Comparison of ENCODE assay signal across 9 cellular contexts in genomic region chr1:209202826-209203439, GRCh38.
DNase-seq lines count a peak whose midpoint lies in the region; ATAC-seq and TF ChIP-seq lines count a peak whose summit lies in the region.
"Had no signal": no experiment of that assay in that cellular context is flagged by ENCODE, and none has a peak within 500 bp of the region (broad histone marks: within the 10 kb centered on the region; RNA-seq: fewer than 3 reads in every experiment).

No MANE protein-coding gene starts in this region.

- peaks cover 18% of the 10 kb centered on the region for H3K4me1 Mint-ChIP-seq in nephron
- peaks cover 3% of the 10 kb centered on the region for H3K4me1 Mint-ChIP-seq in activated naive CD8-positive, alpha-beta T cell treated with anti-CD3 and anti-CD28 coated beads, Interleukin-2, amount 50 U/mL, for 24 hours

- H3K27me3 Mint-ChIP-seq in nephron (ENCODE audit: low read depth), result peaks cover 42% of the 10 kb centered on the region
- peaks cover 21% of the 10 kb centered on the region for H3K27me3 Mint-ChIP-seq in activated naive CD8-positive, alpha-beta T cell treated with anti-CD3 and anti-CD28 coated beads, Interleukin-2, amount 50 U/mL, for 24 hours

- H3K9me3 ChIP-seq in NT2/D1 (ENCODE audit: insufficient read depth, low read length), result 0 out of 2 replicates have a peak, but pooled peaks cover 2% of the 10 kb centered on the region
- H3K9me3 ChIP-seq: neutrophil had no signal

- H3K27me3 ChIP-seq in NT2/D1 (ENCODE audit: insufficient read depth, insufficient read length), result peaks cover 7% of the 10 kb centered on the region

- no peak overlapping the region for H3K4me3 Mint-ChIP-seq in nephron
- no peak overlapping the region for H3K4me3 Mint-ChIP-seq in activated naive CD8-positive, alpha-beta T cell treated with anti-CD3 and anti-CD28 coated beads, Interleukin-2, amount 50 U/mL, for 24 hours

- H3K9ac ChIP-seq in NT2/D1 (ENCODE audit: insufficient read length, low read depth), result no peak overlapping the region

- peaks cover 3% of the 10 kb centered on the region for H3K4me1 ChIP-seq in NT2/D1 (ENCODE audit: insufficient read depth, insufficient read length)

- DNase-seq in DMS153 (lab: John Stamatoyannopoulos, UW) (peak; percentile 47), HFF-Myc (ENCODE audit: extremely low read depth, low read depth) (no peak), NT2/D1 (ENCODE audit: low read depth, low spot score) (peak; percentile 66), dedifferentiated amniotic fluid mesenchymal stem cell (ENCODE audit: extremely low spot score) (peak; percentile 32)
- no peak for DNase-seq in activated naive CD8-positive, alpha-beta T cell treated with anti-CD3 and anti-CD28 coated beads, Interleukin-2, amount 50 U/mL, for 24 hours

- ATAC-seq in GM19463 (IDR thresholded peaks at IDR 0.05; ENCODE audit: unreplicated experiment) (no peak), esophagus mucosa (no peak)
- no peak for ATAC-seq in activated naive CD8-positive, alpha-beta T cell treated with anti-CD3 and anti-CD28 coated beads, Interleukin-2, amount 50 U/mL, for 24 hours

- H3K27ac Mint-ChIP-seq in nephron, result no peak overlapping the region
- no peak overlapping the region for H3K27ac Mint-ChIP-seq in activated naive CD8-positive, alpha-beta T cell treated with anti-CD3 and anti-CD28 coated beads, Interleukin-2, amount 50 U/mL, for 24 hours

- peaks cover 6% of the 10 kb centered on the region for H3K9me3 Mint-ChIP-seq in nephron
- H3K9me3 Mint-ChIP-seq in activated naive CD8-positive, alpha-beta T cell treated with anti-CD3 and anti-CD28 coated beads, Interleukin-2, amount 50 U/mL, for 24 hours, result no peaks in the 10 kb centered on the region

- H3K36me3 ChIP-seq in NT2/D1 (ENCODE audit: insufficient read depth, insufficient read length, low read length), result no peaks in the 10 kb centered on the region
- H3K36me3 ChIP-seq: neutrophil had no signal

- no peaks in the 10 kb centered on the region for H3K36me3 Mint-ChIP-seq in nephron (ENCODE audit: low read depth)
- H3K36me3 Mint-ChIP-seq in activated naive CD8-positive, alpha-beta T cell treated with anti-CD3 and anti-CD28 coated beads, Interleukin-2, amount 50 U/mL, for 24 hours (ENCODE audit: low read depth), result no peaks in the 10 kb centered on the region

- H3K4me3 ChIP-seq in HFF-Myc (replicated peaks; ENCODE audit: low read depth, low read length) (no peak overlapping the region), NT2/D1 (ENCODE audit: insufficient read length, low read depth) (no peak overlapping the region)

- peak; percentile 70 for TF ChIP-seq CTCF in HFF-Myc (IDR thresholded peaks at IDR 0.05; ENCODE audit: low read depth, low read length, missing control alignments)
- TF ChIP-seq CTCF in nephron (IDR thresholded peaks at IDR 0.05; ENCODE audit: unreplicated experiment in 3 of 3), result peak; percentile 71 to 76 (median 75)

Comparison
In these comparisons a context has a peak if more than half of its experiments do, and no peak if none do; other contexts are left out.
1. DNase-seq: peak in DMS153 (single experiment), NT2/D1 (single experiment) and dedifferentiated amniotic fluid mesenchymal stem cell (single experiment); none in HFF-Myc (single experiment) and activated naive CD8-positive, alpha-beta T cell treated with anti-CD3 and anti-CD28 coated beads, Interleukin-2, amount 50 U/mL, for 24 hours (single experiment).